Comparison of ENCODE assay signal across 18 cellular contexts in the genomic region with DNA sequence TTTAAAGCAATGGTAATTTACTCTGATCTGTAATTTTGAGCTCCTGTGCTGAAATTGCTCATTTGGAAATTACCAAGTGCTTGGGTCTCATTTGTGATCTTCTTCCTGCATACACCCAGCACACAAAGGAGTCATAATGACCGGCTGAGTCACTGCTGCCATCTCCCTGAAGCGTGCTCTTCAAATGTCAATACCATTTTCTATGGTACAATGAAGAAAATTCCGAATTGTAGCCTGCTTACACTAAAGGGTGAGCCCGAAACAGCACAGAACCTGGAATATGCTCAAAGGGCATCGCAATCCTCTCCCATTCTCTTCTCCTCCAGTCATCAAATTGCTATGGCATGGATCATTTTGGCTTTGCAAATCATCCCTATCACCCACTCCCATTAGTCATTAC.
DNase-seq lines count a peak whose midpoint lies in the region; ATAC-seq and TF ChIP-seq lines count a peak whose summit lies in the region.
"Had no signal": no experiment of that assay in that cellular context is flagged by ENCODE, and none has a peak within 500 bp of the region (broad histone marks: within the 10 kb centered on the region; RNA-seq: fewer than 3 reads in every experiment).

No MANE protein-coding gene starts in this region.

- H3K79me2 ChIP-seq in osteoblast (ENCODE audit: insufficient read depth, low read length) = no peaks in the 10 kb centered on the region

- H3K4me3 Mint-ChIP-seq in HFFc6 = no peak overlapping the region; the same call in 1 of the 2 replicates
- no peak overlapping the region for H3K4me3 Mint-ChIP-seq in CD8-positive, alpha-beta T cell
- H3K4me3 Mint-ChIP-seq in immature natural killer cell = no peak overlapping the region
- H3K4me3 Mint-ChIP-seq: activated CD4-positive, alpha-beta T cell treated with anti-CD3 and anti-CD28 coated beads for 36 hours; memory B cell; natural killer cell had no signal

- H3K27ac Mint-ChIP-seq in HFFc6 (no peak overlapping the region; the same call in 1 of the 2 replicates), immature natural killer cell (no peak overlapping the region)
- no peak overlapping the region for H3K27ac Mint-ChIP-seq in CD8-positive, alpha-beta T cell
- H3K27ac Mint-ChIP-seq: activated CD4-positive, alpha-beta T cell treated with anti-CD3 and anti-CD28 coated beads for 36 hours; memory B cell; natural killer cell had no signal

- no peaks in the 10 kb centered on the region for H3K27me3 ChIP-seq in MG63
- H3K27me3 ChIP-seq in osteoblast (ENCODE audit: insufficient read depth, low read length) = no peaks in the 10 kb centered on the region
- no peaks in the 10 kb centered on the region for H3K27me3 ChIP-seq in CD8-positive, alpha-beta T cell (ENCODE audit: insufficient read depth, low read length)
- H3K27me3 ChIP-seq: ascending aorta, BE2C, SJSA1 had no signal

- peaks cover 11% of the 10 kb centered on the region for H3K4me1 ChIP-seq in osteoblast (ENCODE audit: insufficient read depth, low read length)
- no peaks in the 10 kb centered on the region for H3K4me1 ChIP-seq in CD8-positive, alpha-beta T cell (ENCODE audit: insufficient read depth, low read length)
- H3K4me1 ChIP-seq: ascending aorta, BE2C, SJSA1 had no signal

- no peaks in the 10 kb centered on the region for H3K27me3 Mint-ChIP-seq in HFFc6 (ENCODE audit: insufficient read depth)
- no peaks in the 10 kb centered on the region for H3K27me3 Mint-ChIP-seq in CD8-positive, alpha-beta T cell (ENCODE audit: low read depth)
- peaks cover 0 to 3% (median 3%) of the 10 kb centered on the region in 3 donors for H3K27me3 Mint-ChIP-seq in immature natural killer cell (ENCODE audit: low read depth in 3 of 3)

- CTCF ChIA-PET in CD8-positive, alpha-beta T cell (lab: Charles Lee) = no interaction called here

- H4K20me1 ChIP-seq in osteoblast (ENCODE audit: insufficient read depth, low read length) = no peaks in the 10 kb centered on the region

- peak; percentile 24 for DNase-seq in HFFc6
- peak; percentile 3 for DNase-seq in MG63
- no peak for DNase-seq in osteoblast (ENCODE audit: insufficient read length, low spot score, missing footprints)
- DNase-seq in CD8-positive, alpha-beta T cell = no peak
- no peak for DNase-seq in immature natural killer cell
- DNase-seq: activated CD4-positive, alpha-beta T cell treated with anti-CD3 and anti-CD28 coated beads for 36 hours; BE2C; natural killer cell; NCI-H1694; NCI-H446 treated with DMSO at 0.1 percent for 48 hours; OCI-M1; posterior cingulate gyrus had no signal

- no peak overlapping the region for H3K4me3 ChIP-seq in MG63
- no peak overlapping the region for H3K4me3 ChIP-seq in osteoblast (ENCODE audit: insufficient read depth, low read length)
- no peak overlapping the region for H3K4me3 ChIP-seq in CD8-positive, alpha-beta T cell (ENCODE audit: low read depth, low read length)
- H3K4me3 ChIP-seq: ascending aorta, SJSA1, skin epidermis had no signal

- H2AFZ ChIP-seq in osteoblast (ENCODE audit: low read length) = no peak overlapping the region

- H3K4me1 Mint-ChIP-seq in HFFc6 (ENCODE audit: low read depth) = peaks cover 21% of the 10 kb centered on the region
- H3K4me1 Mint-ChIP-seq in CD8-positive, alpha-beta T cell (ENCODE audit: low read depth) = no peaks in the 10 kb centered on the region
- no peaks in the 10 kb centered on the region for H3K4me1 Mint-ChIP-seq in immature natural killer cell
- H3K4me1 Mint-ChIP-seq: activated CD4-positive, alpha-beta T cell treated with anti-CD3 and anti-CD28 coated beads for 36 hours; memory B cell; natural killer cell had no signal

- peak; percentile 88 for ATAC-seq in GM18868 (IDR thresholded peaks at IDR 0.05; ENCODE audit: unreplicated experiment)
- ATAC-seq in GM21576 (IDR thresholded peaks at IDR 0.05; ENCODE audit: unreplicated experiment) = no peak
- no peak for ATAC-seq in CD8-positive, alpha-beta T cell
- ATAC-seq: activated CD4-positive, alpha-beta T cell treated with anti-CD3 and anti-CD28 coated beads for 36 hours; natural killer cell had no signal

- H3K9me3 ChIP-seq in MG63 (no peaks in the 10 kb centered on the region), osteoblast (ENCODE audit: low read depth, low read length) (no peaks in the 10 kb centered on the region)
- H3K9me3 ChIP-seq in CD8-positive, alpha-beta T cell (ENCODE audit: low read length) = no peaks in the 10 kb centered on the region
- H3K9me3 ChIP-seq: ascending aorta, BE2C, SJSA1 had no signal

- intact Hi-C loops in CD8-positive, alpha-beta T cell (cut with DNase I, micrococcal nuclease) = no loop called here

- H3K36me3 ChIP-seq in MG63 (no peaks in the 10 kb centered on the region), osteoblast (ENCODE audit: insufficient read depth, low read length) (no peaks in the 10 kb centered on the region)
- no peaks in the 10 kb centered on the region for H3K36me3 ChIP-seq in CD8-positive, alpha-beta T cell (ENCODE audit: insufficient read depth, low read length)
- H3K36me3 ChIP-seq: ascending aorta, BE2C, SJSA1 had no signal

- H3K4me2 ChIP-seq in osteoblast (ENCODE audit: insufficient read depth, low read length) = peak overlapping the region; percentile 20

- H3K9me3 Mint-ChIP-seq in HFFc6 (no peaks in the 10 kb centered on the region), immature natural killer cell (no peaks in the 10 kb centered on the region)
- no peaks in the 10 kb centered on the region for H3K9me3 Mint-ChIP-seq in CD8-positive, alpha-beta T cell
- H3K9me3 Mint-ChIP-seq: memory B cell, natural killer cell had no signal

- TF ChIP-seq CTCF in HFFc6 (IDR thresholded peaks at IDR 0.05) = no peak
- no peak for TF ChIP-seq CTCF in osteoblast (IDR thresholded peaks at IDR 0.05; ENCODE audit: extremely low read depth, low read depth, low read length)
- TF ChIP-seq CTCF in CD8-positive, alpha-beta T cell (IDR thresholded peaks at IDR 0.05) = no peak

- POLR2A ChIA-PET in CD8-positive, alpha-beta T cell (lab: Charles Lee) = no interaction called here

- H3K27ac ChIP-seq in osteoblast (ENCODE audit: low read depth, low read length) = no peak overlapping the region
- no peak overlapping the region for H3K27ac ChIP-seq in CD8-positive, alpha-beta T cell (ENCODE audit: low read depth, low read length)
- H3K27ac ChIP-seq: ascending aorta, SJSA1, skin epidermis had no signal

- H3K36me3 Mint-ChIP-seq in HFFc6 (ENCODE audit: low read depth) (peaks cover 8% of the 10 kb centered on the region), immature natural killer cell (no peaks in the 10 kb centered on the region)
- no peaks in the 10 kb centered on the region for H3K36me3 Mint-ChIP-seq in CD8-positive, alpha-beta T cell
- H3K36me3 Mint-ChIP-seq: memory B cell, natural killer cell had no signal

Comparison
In these comparisons a context has a peak if more than half of its experiments do, and no peak if none do; other contexts are left out.
1. DNase-seq: peak in HFFc6 (single experiment) and MG63 (single experiment); none in osteoblast (single experiment), CD8-positive, alpha-beta T cell (0 of 7) and immature natural killer cell (0 of 3).